1 cellular context compared by ENCODE assay signal in the genomic region with DNA sequence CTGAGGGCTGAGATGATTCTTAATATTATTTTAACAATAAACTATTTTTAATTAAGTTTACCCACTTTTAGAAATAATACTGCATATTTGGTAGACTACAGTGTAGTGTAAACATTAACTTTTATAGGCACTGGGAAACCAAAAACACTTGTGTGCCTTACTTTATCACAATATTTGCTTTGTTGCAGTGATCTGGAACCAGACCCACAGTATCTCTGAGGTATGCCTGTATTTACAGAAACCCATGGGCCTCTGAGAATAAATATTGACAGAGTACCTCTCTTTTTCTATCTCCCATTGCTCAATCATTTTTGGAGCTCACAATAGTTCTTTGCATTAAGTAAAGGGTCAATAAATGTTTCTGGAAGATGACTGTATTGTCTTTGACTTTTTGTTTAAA.
A peak's percentile ranks its signal among the peaks of the same experiment; 100 is the strongest.
TF ChIP-seq lines count a peak whose summit lies in the region.

No MANE protein-coding gene starts in this region.

TF ChIP-seq in HepG2, 621 proteins besides CTCF, POLR2A, EP300 and RAD21 (continued from another document):
- TF ChIP-seq, protein P1, sequence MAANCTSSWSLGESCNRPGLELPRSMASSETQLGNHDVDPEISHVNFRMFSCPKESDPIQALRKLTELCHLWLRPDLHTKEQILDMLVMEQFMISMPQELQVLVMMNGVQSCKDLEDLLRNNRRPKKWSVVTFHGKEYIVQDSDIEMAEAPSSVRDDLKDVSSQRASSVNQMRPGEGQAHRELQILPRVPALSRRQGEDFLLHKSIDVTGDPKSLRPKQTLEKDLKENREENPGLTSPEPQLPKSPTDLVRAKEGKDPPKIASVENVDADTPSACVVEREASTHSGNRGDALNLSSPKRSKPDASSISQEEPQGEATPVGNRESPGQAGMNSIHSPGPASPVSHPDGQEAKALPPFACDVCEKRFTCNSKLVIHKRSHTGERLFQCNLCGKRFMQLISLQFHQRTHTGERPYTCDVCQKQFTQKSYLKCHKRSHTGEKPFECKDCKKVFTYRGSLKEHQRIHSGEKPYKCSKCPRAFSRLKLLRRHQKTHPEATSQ (CRISPR knock-in tag; IDR thresholded peaks at IDR 0.05; ENCODE audit: borderline replicate concordance): peak; percentile 98; the same call in 1 of the 2 replicates
- TF ChIP-seq, protein P2, sequence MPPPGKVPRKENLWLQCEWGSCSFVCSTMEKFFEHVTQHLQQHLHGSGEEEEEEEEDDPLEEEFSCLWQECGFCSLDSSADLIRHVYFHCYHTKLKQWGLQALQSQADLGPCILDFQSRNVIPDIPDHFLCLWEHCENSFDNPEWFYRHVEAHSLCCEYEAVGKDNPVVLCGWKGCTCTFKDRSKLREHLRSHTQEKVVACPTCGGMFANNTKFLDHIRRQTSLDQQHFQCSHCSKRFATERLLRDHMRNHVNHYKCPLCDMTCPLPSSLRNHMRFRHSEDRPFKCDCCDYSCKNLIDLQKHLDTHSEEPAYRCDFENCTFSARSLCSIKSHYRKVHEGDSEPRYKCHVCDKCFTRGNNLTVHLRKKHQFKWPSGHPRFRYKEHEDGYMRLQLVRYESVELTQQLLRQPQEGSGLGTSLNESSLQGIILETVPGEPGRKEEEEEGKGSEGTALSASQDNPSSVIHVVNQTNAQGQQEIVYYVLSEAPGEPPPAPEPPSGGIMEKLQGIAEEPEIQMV (CRISPR knock-in tag; IDR thresholded peaks at IDR 0.05; ENCODE audit: low read depth): no peak
- TF ChIP-seq ZKSCAN8 (CRISPR knock-in tag; IDR thresholded peaks at IDR 0.05; ENCODE audit: borderline replicate concordance): peak; percentile 89
- TF ChIP-seq, protein P3, sequence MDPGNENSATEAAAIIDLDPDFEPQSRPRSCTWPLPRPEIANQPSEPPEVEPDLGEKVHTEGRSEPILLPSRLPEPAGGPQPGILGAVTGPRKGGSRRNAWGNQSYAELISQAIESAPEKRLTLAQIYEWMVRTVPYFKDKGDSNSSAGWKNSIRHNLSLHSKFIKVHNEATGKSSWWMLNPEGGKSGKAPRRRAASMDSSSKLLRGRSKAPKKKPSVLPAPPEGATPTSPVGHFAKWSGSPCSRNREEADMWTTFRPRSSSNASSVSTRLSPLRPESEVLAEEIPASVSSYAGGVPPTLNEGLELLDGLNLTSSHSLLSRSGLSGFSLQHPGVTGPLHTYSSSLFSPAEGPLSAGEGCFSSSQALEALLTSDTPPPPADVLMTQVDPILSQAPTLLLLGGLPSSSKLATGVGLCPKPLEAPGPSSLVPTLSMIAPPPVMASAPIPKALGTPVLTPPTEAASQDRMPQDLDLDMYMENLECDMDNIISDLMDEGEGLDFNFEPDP (CRISPR knock-in tag; conservative IDR thresholded peaks at IDR 0.05): no peak
- TF ChIP-seq, protein P4, sequence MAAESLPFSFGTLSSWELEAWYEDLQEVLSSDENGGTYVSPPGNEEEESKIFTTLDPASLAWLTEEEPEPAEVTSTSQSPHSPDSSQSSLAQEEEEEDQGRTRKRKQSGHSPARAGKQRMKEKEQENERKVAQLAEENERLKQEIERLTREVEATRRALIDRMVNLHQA (CRISPR knock-in tag; IDR thresholded peaks at IDR 0.05): no peak
- TF ChIP-seq, protein P5, sequence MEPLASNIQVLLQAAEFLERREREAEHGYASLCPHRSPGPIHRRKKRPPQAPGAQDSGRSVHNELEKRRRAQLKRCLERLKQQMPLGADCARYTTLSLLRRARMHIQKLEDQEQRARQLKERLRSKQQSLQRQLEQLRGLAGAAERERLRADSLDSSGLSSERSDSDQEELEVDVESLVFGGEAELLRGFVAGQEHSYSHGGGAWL (CRISPR knock-in tag; IDR thresholded peaks at IDR 0.05): no peak; the same call in 1 of the 2 replicates
- no peak for TF ChIP-seq ZNF775 (CRISPR knock-in tag; IDR thresholded peaks at IDR 0.05; ENCODE audit: borderline replicate concordance)
- TF ChIP-seq DR1 (CRISPR knock-in tag; IDR thresholded peaks at IDR 0.05): no peak
- TF ChIP-seq ZNF333 (CRISPR knock-in tag; IDR thresholded peaks at IDR 0.05; ENCODE audit: borderline replicate concordance): no peak
- TF ChIP-seq ZNF335 (CRISPR knock-in tag; IDR thresholded peaks at IDR 0.05): peak; percentile 33; the same call in 1 of the 2 replicates
- no peak for TF ChIP-seq CREB1 (IDR thresholded peaks at IDR 0.05)
- TF ChIP-seq CREB1 (CRISPR knock-in tag; IDR thresholded peaks at IDR 0.05): peak; percentile 79
- TF ChIP-seq TFDP2 (CRISPR knock-in tag; IDR thresholded peaks at IDR 0.05): 0 out of 2 replicates have a peak, but pooled peaks have one; percentile 43
- peak; percentile 30; the same call in 1 of the 2 replicates for TF ChIP-seq RFX3 (CRISPR knock-in tag; IDR thresholded peaks at IDR 0.05)
- TF ChIP-seq ZC3H4 (CRISPR knock-in tag; IDR thresholded peaks at IDR 0.05; ENCODE audit: borderline replicate concordance): no peak
- no peak for TF ChIP-seq CREB3 (CRISPR knock-in tag; IDR thresholded peaks at IDR 0.05)
- TF ChIP-seq NCOA5 (CRISPR knock-in tag; IDR thresholded peaks at IDR 0.05): no peak
- no peak for TF ChIP-seq PHB2 (IDR thresholded peaks at IDR 0.05; ENCODE audit: partially characterized antibody)
- TF ChIP-seq ZNF318 (CRISPR knock-in tag; IDR thresholded peaks at IDR 0.05): no peak
- TF ChIP-seq ZNF678 (CRISPR knock-in tag; IDR thresholded peaks at IDR 0.05): no peak
- TF ChIP-seq SUZ12 (IDR thresholded peaks at IDR 0.05; ENCODE audit: low read depth, low read length): no peak
- TF ChIP-seq ZNF850 (CRISPR knock-in tag; conservative IDR thresholded peaks at IDR 0.05): no peak
- no peak for TF ChIP-seq ZNF687 (CRISPR knock-in tag; IDR thresholded peaks at IDR 0.05)
- TF ChIP-seq NFIB (CRISPR knock-in tag; IDR thresholded peaks at IDR 0.05; ENCODE audit: borderline replicate concordance): no peak
